In genomic region chr10:113199459-113199858, GRCh38 we compare ENCODE assay signal across 19 cellular contexts.
A peak's percentile ranks its signal among the peaks of the same experiment; 100 is the strongest.
DNase-seq lines count a peak whose midpoint lies in the region; FAIRE-seq and TF ChIP-seq lines count a peak whose summit lies in the region.
"Had no signal": no experiment of that assay in that cellular context is flagged by ENCODE, and none has a peak within 500 bp of the region (broad histone marks: within the 10 kb centered on the region; RNA-seq: fewer than 3 reads in every experiment).

No MANE protein-coding gene starts in this region.

- H3K4me1 Mint-ChIP-seq in MCF 10A (ENCODE audit: insufficient read depth, unreplicated experiment) (no peaks in the 10 kb centered on the region), nephron progenitor cell (no peaks in the 10 kb centered on the region)
- H3K4me1 Mint-ChIP-seq: CD4-positive, alpha-beta memory T cell had no signal

- no peak for TF ChIP-seq POLR2A in vagina (IDR thresholded peaks at IDR 0.05)

- H3K9me3 ChIP-seq in mammary epithelial cell (replicated peaks; ENCODE audit: insufficient read depth, low read length): no peaks in the 10 kb centered on the region
- H3K9me3 ChIP-seq in vagina: no peaks in the 10 kb centered on the region

- BruUV-seq in mammary epithelial cell (replicated peaks; lab: Mats Ljungman, UMichigan) (no TSS peak), MCF 10A (replicated peaks; lab: Mats Ljungman, UMichigan) (no TSS peak)

- H3K27me3 ChIP-seq in mammary epithelial cell (ENCODE audit: insufficient read depth, low read length) (no peaks in the 10 kb centered on the region), vagina (no peaks in the 10 kb centered on the region)
- H3K27me3 ChIP-seq: SJCRH30 had no signal

- in situ Hi-C loops in mammary epithelial cell (cut with MboI; ENCODE audit: low sequenced_read_pairs in 2 of 2): no loop called here

- no peaks in the 10 kb centered on the region for H4K20me1 ChIP-seq in mammary epithelial cell (ENCODE audit: insufficient read depth, low read length)

- H3K36me3 Mint-ChIP-seq in MCF 10A (ENCODE audit: insufficient read depth, unreplicated experiment) (no peaks in the 10 kb centered on the region), nephron progenitor cell (ENCODE audit: low read depth) (peaks cover 5% of the 10 kb centered on the region)
- H3K36me3 Mint-ChIP-seq: CD4-positive, alpha-beta memory T cell had no signal

- FAIRE-seq in urothelium cell line (lab: Jason Lieb, UNC): no peak

- POLR2A ChIA-PET in MCF 10A (lab: Yijun Ruan, JAX): no interaction called here

- H3K4me2 ChIP-seq in mammary epithelial cell (ENCODE audit: insufficient read depth, low read depth, low read length): no peak overlapping the region

- H3K27ac ChIP-seq in mammary epithelial cell (ENCODE audit: insufficient read depth, low read depth, low read length) (no peak overlapping the region), vagina (no peak overlapping the region)
- H3K27ac ChIP-seq: 22Rv1, coronary artery, epithelial cell of prostate, SJCRH30, skin epidermis had no signal

- H3K4me3 ChIP-seq in mammary epithelial cell (replicated peaks in 1 of 3; ENCODE audit: insufficient read depth in 1 of 3, low read depth in 2 of 3, low read length in 3 of 3) (no peak overlapping the region), fibroblast of villous mesenchyme (ENCODE audit: low read depth, low read length) (no peak overlapping the region), vagina (no peak overlapping the region)
- H3K4me3 ChIP-seq: coronary artery, SJCRH30, skin epidermis had no signal

- peaks cover 17% of the 10 kb centered on the region for H3K27me3 Mint-ChIP-seq in MCF 10A (ENCODE audit: insufficient read depth, unreplicated experiment)
- peaks cover 8% of the 10 kb centered on the region for H3K27me3 Mint-ChIP-seq in nephron progenitor cell (ENCODE audit: low read depth, poor library complexity)

- no peak for TF ChIP-seq CTCF in mammary epithelial cell (conservative IDR thresholded peaks at IDR 0.05 in 1 of 2, IDR thresholded peaks at IDR 0.05 in 1 of 2; ENCODE audit: extremely low read depth in 1 of 2, insufficient read depth in 1 of 2, low read depth in 1 of 2, low read length in 2 of 2)
- no peak for TF ChIP-seq CTCF in MCF 10A (IDR thresholded peaks at IDR 0.05; ENCODE audit: unreplicated experiment)
- TF ChIP-seq CTCF in fibroblast of villous mesenchyme (IDR thresholded peaks at IDR 0.05; ENCODE audit: insufficient read depth, low read depth, low read length): no peak
- TF ChIP-seq CTCF in nephron progenitor cell (IDR thresholded peaks at IDR 0.05): no peak
- no peak for TF ChIP-seq CTCF in vagina (IDR thresholded peaks at IDR 0.05)

- dilution Hi-C loops in mammary epithelial cell (cut with HindIII; ENCODE audit: low sequenced_read_pairs): no loop called here

- 100% methylated on average over 1 of the region's 1 CpG for WGBS in mammary epithelial cell (ENCODE audit: low coverage, missing lambda C conversion rate)

- H2AFZ ChIP-seq in mammary epithelial cell (ENCODE audit: low read depth, low read length): no peak overlapping the region

- DNase-seq in mammary epithelial cell: peak; percentile 36
- DNase-seq in MCF 10A (ENCODE audit: unreplicated experiment): no peak
- DNase-seq in amniotic stem cell (lab: John Stamatoyannopoulos, UW): peak; percentile 38
- DNase-seq in fibroblast of villous mesenchyme (ENCODE audit: low read depth): peak; percentile 16
- DNase-seq in urothelium cell line (ENCODE audit: low spot score): peak; percentile 33
- no peak for DNase-seq in nephron progenitor cell
- no peak for DNase-seq in H4 (ENCODE audit: low spot score)
- DNase-seq in vagina (ENCODE audit: extremely low spot score in 2 of 2): no peak
- DNase-seq: activated effector memory CD4-positive, alpha-beta T cell treated with Interleukin-2 at 50 U/mL for 16 hours; CD4-positive, alpha-beta memory T cell; midbrain; MM.1S; NCI-H187; SJCRH30; trophoblast cell had no signal

- H3K79me2 ChIP-seq in mammary epithelial cell (ENCODE audit: insufficient read depth, low read length): no peaks in the 10 kb centered on the region

- H3K27ac Mint-ChIP-seq in MCF 10A (ENCODE audit: low read depth, unreplicated experiment) (no peak overlapping the region), nephron progenitor cell (no peak overlapping the region)
- H3K27ac Mint-ChIP-seq: CD4-positive, alpha-beta memory T cell had no signal

- H3K36me3 ChIP-seq in mammary epithelial cell (ENCODE audit: insufficient read depth, low read length): no peaks in the 10 kb centered on the region
- H3K36me3 ChIP-seq in vagina: no peaks in the 10 kb centered on the region
- H3K36me3 ChIP-seq: SJCRH30 had no signal

- CTCF ChIA-PET in mammary epithelial cell (lab: Charles Lee; ENCODE audit: low non-redundant PET): no interaction called here
- CTCF ChIA-PET in MCF 10A (lab: Yijun Ruan, JAX): no interaction called here

- no peak overlapping the region for H3K9ac ChIP-seq in mammary epithelial cell (ENCODE audit: insufficient read depth, low read length)

- H3K4me1 ChIP-seq in mammary epithelial cell (ENCODE audit: insufficient read depth, low read length) (no peaks in the 10 kb centered on the region), vagina (no peaks in the 10 kb centered on the region)
- H3K4me1 ChIP-seq: SJCRH30 had no signal

- no peak overlapping the region for H3K4me3 Mint-ChIP-seq in MCF 10A (ENCODE audit: unreplicated experiment)
- H3K4me3 Mint-ChIP-seq in nephron progenitor cell: no peak overlapping the region
- H3K4me3 Mint-ChIP-seq: CD4-positive, alpha-beta memory T cell had no signal

- H3K9me3 Mint-ChIP-seq in MCF 10A (ENCODE audit: unreplicated experiment): no peaks in the 10 kb centered on the region
- peaks cover 43% of the 10 kb centered on the region for H3K9me3 Mint-ChIP-seq in nephron progenitor cell

- intact Hi-C loops in mammary epithelial cell (cut with micrococcal nuclease): no loop called here
- intact Hi-C loops in MCF 10A (cut with micrococcal nuclease): no loop called here
- intact Hi-C loops in vagina (cut with DNase I): no loop called here

Comparison
In these comparisons a context has a peak if more than half of its experiments do, and no peak if none do; other contexts are left out.
1. DNase-seq: peak in mammary epithelial cell (single experiment), amniotic stem cell (single experiment), fibroblast of villous mesenchyme (single experiment) and urothelium cell line (single experiment); none in MCF 10A (single experiment), nephron progenitor cell (single experiment), H4 (single experiment) and vagina (0 of 2).